ENCODE assay signal across 20 cellular contexts in genomic region chr13:66875264-66875663, GRCh38.
"Had no signal": no experiment of that assay in that cellular context is flagged by ENCODE, and none has a peak within 500 bp of the region (broad histone marks: within the 10 kb centered on the region; RNA-seq: fewer than 3 reads in every experiment).

No MANE protein-coding gene starts in this region.

- H3K36me3 Mint-ChIP-seq: brain, mesothelial cell of epicardium had no signal

- H3K9me3 Mint-ChIP-seq: activated CD8-positive, alpha-beta T cell treated with anti-CD3 and anti-CD28 coated beads for 36 hours; T-helper 2 cell treated with Interferon-gamma antibody and Interleukin-4, amounts not matched to agents 5 μg/mL and 100 μg/mL, for 36 hours had no signal

- H3K9me3 ChIP-seq: left lung, transverse colon, uterus had no signal

- H3K36me3 ChIP-seq: left lung, transverse colon, uterus had no signal

- ATAC-seq: activated CD8-positive, alpha-beta T cell treated with anti-CD3 and anti-CD28 coated beads for 36 hours; left lung; natural killer cell treated with Interleukin-12 subunit alpha and Interleukin-12 subunit beta and Interleukin-15 and Interleukin-18, amount 100 ng/mL, for 72 hours; stimulated activated naive CD8-positive, alpha-beta T cell treated with anti-CD3 and anti-CD28 coated beads, Interleukin-15, Interleukin-2, amounts not matched to agents 100 U/mL and 50 U/mL, for 24 hours had no signal

- H3K4me1 ChIP-seq: left lung, transverse colon, uterus had no signal

- H3K27ac Mint-ChIP-seq: activated B cell treated with CpG ODN at 0.5 μM for 24 hours; activated CD4-positive, alpha-beta T cell treated with anti-CD3 and anti-CD28 coated beads, Interleukin-2, amount 10 ng/mL, durations not matched to agents 24 days and 14 days; activated CD8-positive, alpha-beta T cell treated with anti-CD3 and anti-CD28 coated beads for 36 hours; activated naive CD4-positive, alpha-beta T cell treated with anti-CD3 and anti-CD28 coated beads for 36 hours; activated T-cell treated with anti-CD3 and anti-CD28 coated beads, Interleukin-2, amount 50 U/mL, for 24 hours; mesothelial cell of epicardium; natural killer cell treated with Interleukin-12 subunit alpha and Interleukin-12 subunit beta and Interleukin-15 and Interleukin-18, amount 100 ng/mL, for 72 hours; T-helper 2 cell treated with Interferon-gamma antibody and Interleukin-4, amounts not matched to agents 5 μg/mL and 100 μg/mL, for 36 hours had no signal

- H3K4me1 Mint-ChIP-seq: activated CD4-positive, alpha-beta T cell treated with anti-CD3 and anti-CD28 coated beads, Interleukin-2, amount 10 ng/mL, durations not matched to agents 24 days and 14 days; central memory CD8-positive, alpha-beta T cell; mesothelial cell of epicardium had no signal

- H3K4me3 ChIP-seq: coronary artery, left lung, transverse colon, uterus had no signal

- H3K4me3 Mint-ChIP-seq: activated B cell treated with CpG ODN at 0.5 μM for 24 hours; activated CD4-positive, alpha-beta T cell treated with anti-CD3 and anti-CD28 coated beads, Interleukin-2, amount 10 ng/mL, durations not matched to agents 24 days and 14 days; activated CD8-positive, alpha-beta T cell treated with anti-CD3 and anti-CD28 coated beads for 36 hours; activated naive CD4-positive, alpha-beta T cell treated with anti-CD3 and anti-CD28 coated beads for 36 hours; activated T-cell treated with anti-CD3 and anti-CD28 coated beads, Interleukin-2, amount 50 U/mL, for 24 hours; brain; central memory CD8-positive, alpha-beta T cell; mesothelial cell of epicardium; natural killer cell treated with Interleukin-12 subunit alpha and Interleukin-12 subunit beta and Interleukin-15 and Interleukin-18, amount 100 ng/mL, for 72 hours; T-helper 2 cell treated with Interferon-gamma antibody and Interleukin-4, amounts not matched to agents 5 μg/mL and 100 μg/mL, for 36 hours had no signal

- H3K27me3 Mint-ChIP-seq: activated B cell treated with CpG ODN at 0.5 μM for 24 hours; activated CD4-positive, alpha-beta T cell treated with anti-CD3 and anti-CD28 coated beads, Interleukin-2, amount 10 ng/mL, durations not matched to agents 24 days and 14 days; activated CD8-positive, alpha-beta T cell treated with anti-CD3 and anti-CD28 coated beads for 36 hours; activated T-cell treated with anti-CD3 and anti-CD28 coated beads, Interleukin-2, amount 50 U/mL, for 24 hours; brain; central memory CD8-positive, alpha-beta T cell; natural killer cell treated with Interleukin-12 subunit alpha and Interleukin-12 subunit beta and Interleukin-15 and Interleukin-18, amount 100 ng/mL, for 72 hours had no signal

- H3K27me3 ChIP-seq: left lung, transverse colon, uterus had no signal

- DNase-seq: activated B cell treated with CpG ODN at 0.5 μM for 24 hours; activated CD4-positive, alpha-beta T cell treated with anti-CD3 and anti-CD28 coated beads, Interleukin-2, amount 10 ng/mL, durations not matched to agents 24 days and 14 days; activated CD8-positive, alpha-beta T cell treated with anti-CD3 and anti-CD28 coated beads for 36 hours; activated naive CD4-positive, alpha-beta T cell treated with anti-CD3 and anti-CD28 coated beads for 36 hours; activated T-cell treated with anti-CD3 and anti-CD28 coated beads, Interleukin-2, amount 50 U/mL, for 24 hours; foreskin melanocyte; head of caudate nucleus; left lung; nucleus accumbens; stimulated activated CD4-positive, alpha-beta T cell treated with anti-CD3 and anti-CD28 coated beads, Interleukin-2, amount 100 ng/mL, for 24 hours; stimulated activated naive CD8-positive, alpha-beta T cell treated with anti-CD3 and anti-CD28 coated beads, Interleukin-15, Interleukin-2, amounts not matched to agents 100 U/mL and 50 U/mL, for 24 hours; substantia nigra; transverse colon; uterus had no signal

- H3K27ac ChIP-seq: coronary artery, left lung, transverse colon, uterus had no signal
